8 cellular contexts compared by ENCODE assay signal in the genomic region with DNA sequence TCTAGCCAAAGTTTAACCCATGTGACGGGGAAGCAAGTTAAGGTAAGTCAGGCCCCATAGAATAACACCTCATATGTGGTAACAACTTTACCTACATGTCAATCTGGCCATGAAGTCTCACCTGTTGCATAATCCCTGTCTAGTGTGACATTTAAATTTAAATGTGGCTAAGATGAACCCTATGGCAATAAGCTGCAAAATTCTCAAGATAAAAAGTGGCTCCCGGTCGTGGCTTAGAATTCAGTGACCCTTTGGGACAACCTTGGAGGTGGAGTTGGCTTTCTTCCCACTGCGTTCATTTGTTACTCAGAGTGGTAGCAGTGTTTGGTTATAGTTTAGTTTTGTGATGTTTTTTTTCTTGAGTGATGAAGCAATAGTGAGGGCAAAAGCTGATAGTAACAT.
DNase-seq lines count a peak whose midpoint lies in the region; ATAC-seq, FAIRE-seq and TF ChIP-seq lines count a peak whose summit lies in the region.

No MANE protein-coding gene starts in this region.

- TF ChIP-seq CTCF in liver (IDR thresholded peaks at IDR 0.05; ENCODE audit: low read depth, low read length, missing input control), result no peak
- no peak for TF ChIP-seq CTCF in HepG2 (CRISPR knock-in tag; IDR thresholded peaks at IDR 0.05)
- TF ChIP-seq CTCF in bronchial epithelial cell (IDR thresholded peaks at IDR 0.05; ENCODE audit: insufficient read depth, low read length, severe bottlenecking), result no peak
- no peak for TF ChIP-seq CTCF in mesothelial cell of epicardium (IDR thresholded peaks at IDR 0.05; ENCODE audit: unreplicated experiment)

- POLR2A ChIA-PET in HepG2 (lab: Yijun Ruan, JAX), result no interaction called here

- no peak for DNase-seq in HepG2 (ENCODE audit: low spot score)
- DNase-seq in bronchial epithelial cell (ENCODE audit: low read depth), result peak; percentile 45
- no peak for DNase-seq in mesothelial cell of epicardium (ENCODE audit: low spot score in 2 of 2, unreplicated experiment in 2 of 2)
- peak in 1 of 2 donors; percentile 48 for DNase-seq in aorta
- no peak for DNase-seq in midbrain (lab: John Stamatoyannopoulos, UW)
- DNase-seq in 8988T, result no peak
- DNase-seq in UCSD-AML1 (lab: John Stamatoyannopoulos, UW; ENCODE audit: unreplicated experiment), result no peak

- no peaks in the 10 kb centered on the region for H3K27me3 Mint-ChIP-seq in mesothelial cell of epicardium (ENCODE audit: low read depth)

- TF ChIP-seq EP300 in HepG2 (IDR thresholded peaks at IDR 0.05; ENCODE audit: low read depth in 2 of 2, low read length in 2 of 2) (no peak), HepG2 (CRISPR knock-in tag; IDR thresholded peaks at IDR 0.05; ENCODE audit: borderline replicate concordance) (no peak)

- 38% methylated on average over 4 of the region's 4 CpGs for WGBS in liver
- WGBS in HepG2 (ENCODE audit: low lambda C conversion rate), result 95% methylated on average over 4 of the region's 4 CpGs
- 25 to 29% methylated on average over 4 of the region's 4 CpGs for WGBS in aorta, 2 donors

- CTCF ChIA-PET in HepG2 (lab: Yijun Ruan, JAX; ENCODE audit: low intra/inter-chr PET ratio, low total read pairs), result no interaction called here

- peaks cover 7% of the 10 kb centered on the region for H3K36me3 Mint-ChIP-seq in mesothelial cell of epicardium

- H3K4me3 Mint-ChIP-seq in mesothelial cell of epicardium, result no peak overlapping the region

- no peak for ATAC-seq in HepG2
- ATAC-seq in aorta (ENCODE audit: low FRiP score), result no peak

- H3K4me3 ChIP-seq in liver (ENCODE audit: low read depth in 1 of 3, low read length in 3 of 3), result no peak overlapping the region
- H3K4me3 ChIP-seq in HepG2 (replicated peaks in 1 of 3; ENCODE audit: insufficient read depth in 1 of 3, low read depth in 2 of 3, low read length in 3 of 3), result no peak overlapping the region
- H3K4me3 ChIP-seq in bronchial epithelial cell (ENCODE audit: low read depth, low read length), result no peak overlapping the region
- H3K4me3 ChIP-seq in aorta (ENCODE audit: low read length in 2 of 2), result no peak overlapping the region

- H3K9me3 Mint-ChIP-seq in mesothelial cell of epicardium, result no peaks in the 10 kb centered on the region

- H3K4me1 ChIP-seq in liver (ENCODE audit: control insufficient read depth in 4 of 4, insufficient read depth in 4 of 4, low read length in 3 of 4), result peaks cover 0 to 19% (median 7%) of the 10 kb centered on the region in 4 donors
- peaks cover 25% of the 10 kb centered on the region for H3K4me1 ChIP-seq in HepG2 (ENCODE audit: insufficient read depth, low read length)
- peaks cover 6% of the 10 kb centered on the region in 2 donors for H3K4me1 ChIP-seq in aorta (ENCODE audit: control insufficient read depth in 1 of 2, insufficient read depth in 2 of 2, low read length in 2 of 2)

- peaks cover 39% of the 10 kb centered on the region for H3K4me1 Mint-ChIP-seq in mesothelial cell of epicardium

- no peak overlapping the region for H3K4me2 ChIP-seq in HepG2 (ENCODE audit: low read depth, low read length)

- FAIRE-seq in HepG2 (lab: Jason Lieb, UNC) (no peak), bronchial epithelial cell (lab: Jason Lieb, UNC) (no peak)

- H3K9me3 ChIP-seq in liver (ENCODE audit: control insufficient read depth in 4 of 4, low read length in 3 of 4), result no peaks in the 10 kb centered on the region
- no peaks in the 10 kb centered on the region for H3K9me3 ChIP-seq in HepG2 (ENCODE audit: low read length)
- H3K9me3 ChIP-seq in aorta (ENCODE audit: control insufficient read depth, low read length), result no peaks in the 10 kb centered on the region

- no peak for TF ChIP-seq POLR2A in HepG2 (IDR thresholded peaks at IDR 0.05; ENCODE audit: insufficient read depth in 1 of 2, low read depth in 2 of 2, low read length in 2 of 2)

- TF ChIP-seq RAD21 in liver (IDR thresholded peaks at IDR 0.05), result peak in 1 of 2 donors; percentile 10
- TF ChIP-seq RAD21 in HepG2 (CRISPR knock-in tag; IDR thresholded peaks at IDR 0.05), result no peak

- H3K9ac ChIP-seq in liver (ENCODE audit: low read depth in 1 of 2, low read length in 2 of 2), result no peak overlapping the region
- no peak overlapping the region for H3K9ac ChIP-seq in HepG2 (ENCODE audit: insufficient read depth, low read depth, low read length)

- intact Hi-C loops in HepG2 (cut with micrococcal nuclease; ENCODE audit: unreplicated experiment) (no loop called here), aorta (cut with DNase I) (loop anchor here (5.0 kb wide), 3 partner anchors 45 to 90 kb away; a partner anchor contains a TSS)

- H3K36me3 ChIP-seq in liver (ENCODE audit: control insufficient read depth in 4 of 4, insufficient read depth in 3 of 4, low read depth in 1 of 4, low read length in 3 of 4), result no peaks in the 10 kb centered on the region
- peaks cover 0 to 2% of the 10 kb centered on the region in 2 experiments; a peak in 2 of 5 replicates for H3K36me3 ChIP-seq in HepG2 (replicated peaks in 1 of 2; ENCODE audit: control insufficient read depth in 1 of 2, insufficient read depth in 2 of 2, low read length in 2 of 2)
- H3K36me3 ChIP-seq in bronchial epithelial cell (ENCODE audit: control insufficient read depth, insufficient read depth, low read length), result no peaks in the 10 kb centered on the region
- peaks cover 0 to 3% of the 10 kb centered on the region in 2 donors for H3K36me3 ChIP-seq in aorta (ENCODE audit: control insufficient read depth in 1 of 2, insufficient read depth in 2 of 2, low read length in 1 of 2)

- no peak overlapping the region for H2AFZ ChIP-seq in HepG2 (ENCODE audit: low read length)

- peak overlapping the region; percentile 20 to 36 for H3K27ac ChIP-seq in liver (ENCODE audit: low read depth in 1 of 2, low read length in 2 of 2)
- no peak overlapping the region for H3K27ac ChIP-seq in HepG2 (ENCODE audit: extremely low read length, insufficient read depth, low read length)
- H3K27ac ChIP-seq in aorta (ENCODE audit: low read depth in 1 of 2, low read length in 2 of 2), result peak overlapping the region; percentile 12 to 62

- H3K27me3 ChIP-seq in liver (ENCODE audit: control insufficient read depth in 4 of 4, insufficient read depth in 4 of 4, low read length in 3 of 4) (no peaks in the 10 kb centered on the region), HepG2 (ENCODE audit: control insufficient read depth in 1 of 2, insufficient read depth in 2 of 2, low read length in 2 of 2) (no peaks in the 10 kb centered on the region), bronchial epithelial cell (ENCODE audit: control insufficient read depth, insufficient read depth, low read length) (no peaks in the 10 kb centered on the region), aorta (ENCODE audit: control insufficient read depth in 1 of 2, insufficient read depth in 2 of 2, low read length in 1 of 2) (no peaks in the 10 kb centered on the region)

- H3K79me2 ChIP-seq in HepG2 (ENCODE audit: insufficient read depth, low read length), result no peaks in the 10 kb centered on the region

- in situ Hi-C loops in HepG2 (cut with HindIII; ENCODE audit: extremely low pct_ligation_motif_present, low pct_unique_long_range_greater_than_20kb), result no loop called here

- no peaks in the 10 kb centered on the region for H4K20me1 ChIP-seq in HepG2 (ENCODE audit: insufficient read depth, low read length)

- no TSS peak for BruUV-seq in HepG2 (replicated peaks; lab: Mats Ljungman, UMichigan)

- H3K27ac Mint-ChIP-seq in mesothelial cell of epicardium, result peak overlapping the region; percentile 92

TF ChIP-seq in liver, 16 proteins besides CTCF, POLR2A, EP300 and RAD21 (continues in another document):
- TF ChIP-seq RXRA (IDR thresholded peaks at IDR 0.05) (peak; percentile 18 to 32), HNF4G (IDR thresholded peaks at IDR 0.05) (no peak), YY1 (IDR thresholded peaks at IDR 0.05) (no peak), JUND (IDR thresholded peaks at IDR 0.05) (no peak), EGR1 (IDR thresholded peaks at IDR 0.05; ENCODE audit: low read depth in 2 of 2) (no peak), HNF4A (conservative IDR thresholded peaks at IDR 0.05) (peak in 1 of 2 donors; percentile 20), NR2F2 (IDR thresholded peaks at IDR 0.05) (no peak), TAF1 (conservative IDR thresholded peaks at IDR 0.05) (no peak), FOXA1 (IDR thresholded peaks at IDR 0.05) (no peak)
- TF ChIP-seq, protein P1, sequence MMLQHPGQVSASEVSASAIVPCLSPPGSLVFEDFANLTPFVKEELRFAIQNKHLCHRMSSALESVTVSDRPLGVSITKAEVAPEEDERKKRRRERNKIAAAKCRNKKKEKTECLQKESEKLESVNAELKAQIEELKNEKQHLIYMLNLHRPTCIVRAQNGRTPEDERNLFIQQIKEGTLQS (IDR thresholded peaks at IDR 0.05), result no peak

TF ChIP-seq in HepG2, 621 proteins besides CTCF, POLR2A, EP300 and RAD21 (continues in another document):
- no peak for TF ChIP-seq ZNF782 (CRISPR knock-in tag; IDR thresholded peaks at IDR 0.05; ENCODE audit: borderline replicate concordance)
- no peak for TF ChIP-seq TRIM24 (CRISPR knock-in tag; IDR thresholded peaks at IDR 0.05)
- TF ChIP-seq, protein P2, sequence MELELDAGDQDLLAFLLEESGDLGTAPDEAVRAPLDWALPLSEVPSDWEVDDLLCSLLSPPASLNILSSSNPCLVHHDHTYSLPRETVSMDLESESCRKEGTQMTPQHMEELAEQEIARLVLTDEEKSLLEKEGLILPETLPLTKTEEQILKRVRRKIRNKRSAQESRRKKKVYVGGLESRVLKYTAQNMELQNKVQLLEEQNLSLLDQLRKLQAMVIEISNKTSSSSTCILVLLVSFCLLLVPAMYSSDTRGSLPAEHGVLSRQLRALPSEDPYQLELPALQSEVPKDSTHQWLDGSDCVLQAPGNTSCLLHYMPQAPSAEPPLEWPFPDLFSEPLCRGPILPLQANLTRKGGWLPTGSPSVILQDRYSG (CRISPR knock-in tag; IDR thresholded peaks at IDR 0.05), result no peak
- no peak for TF ChIP-seq ATF7 (IDR thresholded peaks at IDR 0.05)
- no peak for TF ChIP-seq ATF7 (CRISPR knock-in tag; IDR thresholded peaks at IDR 0.05)
- TF ChIP-seq, protein P3, sequence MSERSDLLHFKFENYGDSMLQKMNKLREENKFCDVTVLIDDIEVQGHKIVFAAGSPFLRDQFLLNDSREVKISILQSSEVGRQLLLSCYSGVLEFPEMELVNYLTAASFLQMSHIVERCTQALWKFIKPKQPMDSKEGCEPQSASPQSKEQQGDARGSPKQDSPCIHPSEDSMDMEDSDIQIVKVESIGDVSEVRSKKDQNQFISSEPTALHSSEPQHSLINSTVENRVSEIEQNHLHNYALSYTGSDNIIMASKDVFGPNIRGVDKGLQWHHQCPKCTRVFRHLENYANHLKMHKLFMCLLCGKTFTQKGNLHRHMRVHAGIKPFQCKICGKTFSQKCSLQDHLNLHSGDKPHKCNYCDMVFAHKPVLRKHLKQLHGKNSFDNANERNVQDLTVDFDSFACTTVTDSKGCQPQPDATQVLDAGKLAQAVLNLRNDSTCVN (CRISPR knock-in tag; IDR thresholded peaks at IDR 0.05; ENCODE audit: borderline replicate concordance), result no peak
- TF ChIP-seq MATR3 (CRISPR knock-in tag; IDR thresholded peaks at IDR 0.05), result no peak
- TF ChIP-seq RELA (CRISPR knock-in tag; IDR thresholded peaks at IDR 0.05), result no peak
- TF ChIP-seq JUN (CRISPR knock-in tag; IDR thresholded peaks at IDR 0.05), result no peak
- no peak for TF ChIP-seq ZNF615 (CRISPR knock-in tag; IDR thresholded peaks at IDR 0.05; ENCODE audit: borderline replicate concordance)
- no peak for TF ChIP-seq PTBP1 (IDR thresholded peaks at IDR 0.05; ENCODE audit: low read depth, low read length, poor library complexity, severe bottlenecking)
